ENCODE assay signal across 8 cellular contexts in the genomic region with DNA sequence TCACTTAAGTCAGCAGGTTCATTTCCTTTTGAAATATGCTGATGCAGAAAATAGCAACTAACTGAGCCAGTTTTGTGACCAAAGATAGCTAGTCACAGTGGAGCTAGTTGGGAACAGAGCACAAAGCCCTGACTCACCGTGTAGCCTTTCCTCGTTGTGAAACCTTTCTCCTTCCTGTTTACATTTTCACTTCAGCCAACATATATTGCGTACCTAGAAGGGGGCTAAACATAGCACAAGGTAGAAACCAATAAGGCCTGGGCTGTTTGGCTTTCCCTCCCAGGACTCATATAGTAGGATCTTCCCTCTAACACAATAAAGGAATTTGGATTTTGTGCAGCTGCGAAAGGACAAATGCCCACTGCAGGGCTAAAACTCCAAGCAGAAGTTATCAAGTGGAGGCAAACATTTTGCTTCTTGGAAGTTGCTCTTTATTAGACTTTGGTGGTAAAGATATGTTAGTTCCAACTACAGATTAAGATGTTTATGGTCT. TPM values are rescaled to one million over a fixed set of nuclear protein-coding genes. Genes with fewer than 3 reads are reported as not detected.
DNase-seq lines count a peak whose midpoint lies in the region; ATAC-seq and TF ChIP-seq lines count a peak whose summit lies in the region.

No MANE protein-coding gene starts in this region.

- H3K36me3 Mint-ChIP-seq in stimulated activated memory B cell treated with anti-CD40 and anti-IgM and Interleukin-4, amounts not matched to agents 10 μg/mL and 1 μg/mL and 100 μg/mL, for 72 hours, result no peaks in the 10 kb centered on the region

- H3K36me3 ChIP-seq in SK-N-MC (ENCODE audit: insufficient read depth, low read length), result no peaks in the 10 kb centered on the region

- H3K4me1 Mint-ChIP-seq in stimulated activated memory B cell treated with anti-CD40 and anti-IgM and Interleukin-4, amounts not matched to agents 10 μg/mL and 1 μg/mL and 100 μg/mL, for 72 hours, result peaks cover 6% of the 10 kb centered on the region

- H3K27me3 Mint-ChIP-seq in stimulated activated memory B cell treated with anti-CD40 and anti-IgM and Interleukin-4, amounts not matched to agents 10 μg/mL and 1 μg/mL and 100 μg/mL, for 72 hours, result no peaks in the 10 kb centered on the region

- ATAC-seq in GM19438 (IDR thresholded peaks at IDR 0.05; ENCODE audit: low read depth, unreplicated experiment) (peak; percentile 99), HG03439 (IDR thresholded peaks at IDR 0.05; ENCODE audit: unreplicated experiment) (peak; percentile 90)
- peak; percentile 85 for ATAC-seq in stimulated activated memory B cell treated with anti-CD40 and anti-IgM and Interleukin-4, amounts not matched to agents 10 μg/mL and 1 μg/mL and 100 μg/mL, for 72 hours

- peak; percentile 71 for DNase-seq in EH (ENCODE audit: low read depth)
- DNase-seq in SK-N-MC (ENCODE audit: low read depth, low spot score), result no peak
- DNase-seq in foreskin fibroblast, result peak; percentile 72 to 80
- no peak for DNase-seq in occipital lobe (lab: John Stamatoyannopoulos, UW)
- DNase-seq in amniotic stem cell (lab: John Stamatoyannopoulos, UW), result no peak

- no peak overlapping the region for H3K4me3 ChIP-seq in SK-N-MC
- H3K4me3 ChIP-seq in foreskin fibroblast (ENCODE audit: low read depth in 1 of 2, low read length in 2 of 2), result no peak overlapping the region

- no peaks in the 10 kb centered on the region for H3K9me3 Mint-ChIP-seq in stimulated activated memory B cell treated with anti-CD40 and anti-IgM and Interleukin-4, amounts not matched to agents 10 μg/mL and 1 μg/mL and 100 μg/mL, for 72 hours

- H3K4me3 Mint-ChIP-seq in stimulated activated memory B cell treated with anti-CD40 and anti-IgM and Interleukin-4, amounts not matched to agents 10 μg/mL and 1 μg/mL and 100 μg/mL, for 72 hours, result no peak overlapping the region

- no peak overlapping the region for H3K9ac ChIP-seq in SK-N-MC (ENCODE audit: insufficient read length)

- no peak for TF ChIP-seq CTCF in foreskin fibroblast (IDR thresholded peaks at IDR 0.05; ENCODE audit: low read depth, low read length)

- no peaks in the 10 kb centered on the region for H3K9me3 ChIP-seq in SK-N-MC (ENCODE audit: low read depth, low read length)

- H3K27ac ChIP-seq in SK-N-MC, result 0 out of 2 replicates have a peak overlapping the region, but pooled peaks have one; percentile 19

- H3K27ac Mint-ChIP-seq in stimulated activated memory B cell treated with anti-CD40 and anti-IgM and Interleukin-4, amounts not matched to agents 10 μg/mL and 1 μg/mL and 100 μg/mL, for 72 hours, result peak overlapping the region; percentile 74

RNA-seq across cellular contexts. Expression of a gene that starts 24.5 kb away (rescaled TPM):
- 39.9 TPM for total RNA-seq in occipital lobe

Comparison
In these comparisons a context has a peak if more than half of its experiments do, and no peak if none do; other contexts are left out.
1. DNase-seq: peak in EH (single experiment) and foreskin fibroblast (2 of 2); none in SK-N-MC (single experiment), occipital lobe (single experiment) and amniotic stem cell (single experiment).
2. Peak in every context shown above with its lines, with median percentiles within 50 percentile points of each other: ATAC-seq.